ENCODE assay signal across 24 cellular contexts in the genomic region with DNA sequence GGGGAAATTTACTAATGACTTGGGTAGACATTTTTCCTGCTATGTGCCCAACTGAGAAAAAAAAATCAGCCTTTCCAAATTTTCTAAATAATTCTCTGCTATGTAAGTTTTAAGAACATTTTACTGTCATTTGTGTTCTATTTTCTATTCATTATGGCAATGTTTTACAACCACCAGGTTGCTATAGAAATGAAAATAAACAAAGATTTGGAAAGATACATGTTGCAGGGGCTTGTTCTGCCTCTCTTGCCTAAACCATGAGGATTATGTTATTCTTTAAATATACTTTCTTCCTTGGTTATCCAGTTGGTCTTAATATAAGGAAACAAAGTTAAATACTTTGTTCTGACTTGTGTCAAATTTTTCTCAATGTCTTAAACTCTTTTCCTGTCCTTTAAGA.
"Had no signal": no experiment of that assay in that cellular context is flagged by ENCODE, and none has a peak within 500 bp of the region (broad histone marks: within the 10 kb centered on the region; RNA-seq: fewer than 3 reads in every experiment).

No MANE protein-coding gene starts in this region.

- H3K36me3 Mint-ChIP-seq: activated CD4-positive, alpha-beta memory T cell treated with anti-CD3 and anti-CD28 coated beads for 36 hours; activated CD8-positive, alpha-beta memory T cell treated with anti-CD3 and anti-CD28 coated beads, Interleukin-2, amount 10 ng/mL, durations not matched to agents 7 days and 5 days; activated naive CD8-positive, alpha-beta T cell treated with anti-CD3 and anti-CD28 coated beads for 36 hours; natural killer cell; T-cell had no signal

- ATAC-seq: activated CD8-positive, alpha-beta memory T cell treated with anti-CD3 and anti-CD28 coated beads, Interleukin-2, amount 10 ng/mL, durations not matched to agents 7 days and 5 days; left ventricle myocardium superior; natural killer cell; T-cell had no signal

- H3K27me3 Mint-ChIP-seq: activated B cell treated with CpG ODN at 0.5 μM for 24 hours; activated CD4-positive, alpha-beta memory T cell treated with anti-CD3 and anti-CD28 coated beads for 36 hours; activated CD4-positive, alpha-beta T cell treated with anti-CD3 and anti-CD28 coated beads for 36 hours; activated CD8-positive, alpha-beta memory T cell treated with anti-CD3 and anti-CD28 coated beads, Interleukin-2, amount 10 ng/mL, durations not matched to agents 7 days and 5 days; activated naive CD8-positive, alpha-beta T cell treated with anti-CD3 and anti-CD28 coated beads for 36 hours; activated T-helper 17 cell treated with anti-CD3 and anti-CD28 coated beads, Interleukin-2, amount 50 U/mL, for 72 hours; T-cell had no signal

- H3K9me3 ChIP-seq: neutrophil, ovary, prostate gland, tibial artery had no signal

- H3K27me3 ChIP-seq: neutrophil, ovary, tibial artery had no signal

- H3K27ac Mint-ChIP-seq: activated B cell treated with CpG ODN at 0.5 μM for 24 hours; activated CD4-positive, alpha-beta memory T cell treated with anti-CD3 and anti-CD28 coated beads for 36 hours; activated CD4-positive, alpha-beta T cell treated with anti-CD3 and anti-CD28 coated beads for 36 hours; activated CD8-positive, alpha-beta memory T cell treated with anti-CD3 and anti-CD28 coated beads, Interleukin-2, amount 10 ng/mL, durations not matched to agents 7 days and 5 days; activated naive CD8-positive, alpha-beta T cell treated with anti-CD3 and anti-CD28 coated beads for 36 hours; activated T-helper 17 cell treated with anti-CD3 and anti-CD28 coated beads, Interleukin-2, amount 50 U/mL, for 72 hours; natural killer cell; T-cell had no signal

- DNase-seq: activated B cell treated with CpG ODN at 0.5 μM for 24 hours; activated CD4-positive, alpha-beta memory T cell treated with anti-CD3 and anti-CD28 coated beads for 36 hours; activated CD4-positive, alpha-beta T cell treated with anti-CD3 and anti-CD28 coated beads for 36 hours; activated CD8-positive, alpha-beta memory T cell treated with anti-CD3 and anti-CD28 coated beads, Interleukin-2, amount 10 ng/mL, durations not matched to agents 7 days and 5 days; activated naive CD4-positive, alpha-beta T cell; activated naive CD8-positive, alpha-beta T cell treated with anti-CD3 and anti-CD28 coated beads for 36 hours; activated T-cell treated with anti-CD3 and anti-CD28 coated beads for 4 hours; amniotic stem cell; cerebellar nuclear complex; cortex of kidney; head of caudate nucleus; hypothalamus; left ventricle myocardium superior; mammary epithelial cell; midbrain; natural killer cell; ovary; stimulated activated CD4-positive, alpha-beta T cell treated with anti-CD3 and anti-CD28 coated beads, Interleukin-4, amount 100 ng/mL, for 1 hour; stimulated activated naive CD4-positive, alpha-beta T cell treated with Interleukin-2 at 50 U/mL for 16 hours; T-cell; tibial artery had no signal

- H3K4me3 Mint-ChIP-seq: activated B cell treated with CpG ODN at 0.5 μM for 24 hours; activated CD4-positive, alpha-beta memory T cell treated with anti-CD3 and anti-CD28 coated beads for 36 hours; activated CD4-positive, alpha-beta T cell treated with anti-CD3 and anti-CD28 coated beads for 36 hours; activated CD8-positive, alpha-beta memory T cell treated with anti-CD3 and anti-CD28 coated beads, Interleukin-2, amount 10 ng/mL, durations not matched to agents 7 days and 5 days; activated naive CD8-positive, alpha-beta T cell treated with anti-CD3 and anti-CD28 coated beads for 36 hours; activated T-helper 17 cell treated with anti-CD3 and anti-CD28 coated beads, Interleukin-2, amount 50 U/mL, for 72 hours; natural killer cell; T-cell had no signal

- H3K27ac ChIP-seq: neutrophil, ovary, prostate gland, tibial artery had no signal

- H3K4me3 ChIP-seq: ovary, prostate gland, tibial artery had no signal

- H3K4me1 Mint-ChIP-seq: activated T-helper 17 cell treated with anti-CD3 and anti-CD28 coated beads, Interleukin-2, amount 50 U/mL, for 72 hours had no signal

- H3K4me1 ChIP-seq: prostate gland had no signal

- H3K36me3 ChIP-seq: neutrophil, ovary, prostate gland, tibial artery had no signal
